ENCODE assay signal across 1 cellular context in genomic region chr9:72351538-72352453, GRCh38.
TF ChIP-seq lines count a peak whose summit lies in the region.

No MANE protein-coding gene starts in this region.

TF ChIP-seq in GM12878, 131 proteins besides CTCF, POLR2A, EP300 and RAD21 (continued from another document):
- TF ChIP-seq HDAC2 (IDR thresholded peaks at IDR 0.05) (no peak), IRF5 (IDR thresholded peaks at IDR 0.05; ENCODE audit: borderline replicate concordance) (no peak), SMC3 (IDR thresholded peaks at IDR 0.05; ENCODE audit: borderline replicate concordance, low read length) (no peak)
TF ChIP-seq in GM12878: peak in this region for 0.
